ENCODE assay signal across 16 cellular contexts in the genomic region with DNA sequence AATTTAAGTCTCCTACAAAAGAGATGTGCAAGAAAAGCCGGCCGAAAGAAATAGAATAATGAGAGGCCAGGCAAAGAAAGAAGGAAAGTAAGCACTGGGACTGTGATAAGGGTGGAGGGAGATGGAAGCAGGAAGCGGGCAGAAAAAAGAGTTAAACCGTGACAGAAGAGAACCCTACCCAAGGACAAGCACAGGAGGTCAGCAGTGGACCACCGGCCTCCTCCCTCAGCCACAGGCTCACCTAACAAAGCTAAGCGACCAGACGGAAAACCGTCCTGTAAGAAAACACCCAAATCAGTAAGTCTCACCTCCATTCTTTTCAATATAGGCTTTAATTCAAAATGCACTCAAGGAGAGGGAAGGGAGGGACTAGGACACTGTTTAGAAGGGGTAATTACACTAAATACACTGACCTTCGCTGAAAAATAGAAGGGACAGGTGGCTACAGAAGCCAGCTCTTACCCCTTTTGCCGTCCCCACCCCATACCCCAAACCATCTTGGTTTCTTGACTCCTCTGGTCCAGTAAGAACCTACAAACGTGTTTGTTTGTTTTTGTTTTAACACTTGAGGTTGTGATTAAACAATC. TPM values are rescaled to one million over a fixed set of nuclear protein-coding genes. Genes with fewer than 3 reads are reported as not detected.
DNase-seq lines count a peak whose midpoint lies in the region; ATAC-seq, FAIRE-seq and TF ChIP-seq lines count a peak whose summit lies in the region.
"Had no signal": no experiment of that assay in that cellular context is flagged by ENCODE, and none has a peak within 500 bp of the region (broad histone marks: within the 10 kb centered on the region; RNA-seq: fewer than 3 reads in every experiment).

No MANE protein-coding gene starts in this region.

- intact Hi-C loops in Right ventricle myocardium inferior (cut with DNase I): no loop called here
- intact Hi-C loops in K562 (cut with micrococcal nuclease): no loop called here

- in situ Hi-C loops in K562 (cut with MboI) (no loop called here), brain microvascular endothelial cell (cut with HindIII; ENCODE audit: low pct_ligation_motif_present, low sequenced_read_pairs) (no loop called here)

- TF ChIP-seq POLR2A in K562 (conservative IDR thresholded peaks at IDR 0.05): no peak

- peaks cover 0 to 5% of the 10 kb centered on the region in 2 donors for H3K27me3 ChIP-seq in right atrium auricular region
- peaks cover 26 to 50% of the 10 kb centered on the region in 2 experiments for H3K27me3 ChIP-seq in K562 (ENCODE audit: control insufficient read depth in 2 of 2, insufficient read depth in 2 of 2, low read length in 2 of 2)
- H3K27me3 ChIP-seq in brain microvascular endothelial cell (replicated peaks): peaks cover 39% of the 10 kb centered on the region
- H3K27me3 ChIP-seq: ovary had no signal

- no TSS peak for BruUV-seq in K562 (replicated peaks; lab: Mats Ljungman, UMichigan)

- no peak for TF ChIP-seq EP300 in K562 (IDR thresholded peaks at IDR 0.05; ENCODE audit: low read length)

- no peak for FAIRE-seq in K562 (lab: Jason Lieb, UNC)

- no peaks in the 10 kb centered on the region for H3K9me3 ChIP-seq in right atrium auricular region
- no peaks in the 10 kb centered on the region for H3K9me3 ChIP-seq in K562 (replicated peaks; ENCODE audit: control insufficient read depth, insufficient read depth, low read depth, low read length)
- H3K9me3 ChIP-seq: ovary, thoracic aorta had no signal

- CTCF ChIA-PET in K562 (lab: Yijun Ruan, JAX; ENCODE audit: low intra/inter-chr PET ratio): no interaction called here

- H3K36me3 ChIP-seq in right atrium auricular region (no peaks in the 10 kb centered on the region), K562 (ENCODE audit: control insufficient read depth, insufficient read depth, low read length) (no peaks in the 10 kb centered on the region), brain microvascular endothelial cell (replicated peaks) (no peaks in the 10 kb centered on the region)
- H3K36me3 ChIP-seq: ovary, thoracic aorta had no signal

- peaks cover 0 to 11% of the 10 kb centered on the region in 2 donors for H3K4me1 ChIP-seq in right atrium auricular region
- H3K4me1 ChIP-seq in K562 (replicated peaks in 1 of 2; ENCODE audit: control insufficient read depth in 2 of 2, insufficient read depth in 2 of 2, low read length in 2 of 2): peaks cover 2 to 19% of the 10 kb centered on the region in 2 experiments; a peak in 4 of 5 replicates

- TF ChIP-seq RAD21 in K562 (CRISPR knock-in tag; conservative IDR thresholded peaks at IDR 0.05 in 1 of 2, IDR thresholded peaks at IDR 0.05 in 1 of 2): peak in 1 of 2 experiments; percentile 37; a peak in 2 of 4 replicates

- TF ChIP-seq CTCF in right atrium auricular region (IDR thresholded peaks at IDR 0.05): no peak
- TF ChIP-seq CTCF in K562 (IDR thresholded peaks at IDR 0.05 in 2 of 3, conservative IDR thresholded peaks at IDR 0.05 in 1 of 3; ENCODE audit: insufficient read depth in 2 of 3, low read depth in 1 of 3, low read length in 3 of 3): 0 out of 6 replicates have a peak, but pooled peaks of 1 of the 3 experiments have one; percentile 5
- TF ChIP-seq CTCF in brain microvascular endothelial cell (IDR thresholded peaks at IDR 0.05; ENCODE audit: low read depth, low read length, missing control alignments): no peak

- no peak overlapping the region for H3K9ac ChIP-seq in K562 (ENCODE audit: insufficient read depth in 1 of 2, low read depth in 2 of 2, low read length in 2 of 2)

- whole genome bisulfite sequencing in K562 (ENCODE audit: insufficient coverage, low coverage, missing lambda C conversion rate): 10% methylated on average over 9 of the region's 11 CpGs

- no peaks in the 10 kb centered on the region for H3K79me2 ChIP-seq in K562 (ENCODE audit: control insufficient read depth, insufficient read depth, low read length)

- DNase-seq in right atrium auricular region (ENCODE audit: low spot score) (no peak), Right ventricle myocardium inferior (ENCODE audit: missing footprints) (no peak), K562 (ENCODE audit: extremely low read depth in 1 of 4, low spot score in 3 of 4) (peak in 1 of 4 experiments; percentile 9), left kidney (ENCODE audit: low read depth, low spot score) (peak; percentile 59), brain microvascular endothelial cell (no peak)
- DNase-seq: activated CD8-positive, alpha-beta memory T cell treated with anti-CD3 and anti-CD28 coated beads, Interleukin-2, amount 50 U/mL, for 4 hours; amniotic stem cell; DMS53; MM.1S; SHP77 treated with DMSO at 0.1 percent for 48 hours; stimulated activated CD4-positive, alpha-beta T cell treated with anti-CD3 and anti-CD28 coated beads, Interleukin-15, amount 100 ng/mL, for 24 hours had no signal

- POLR2A ChIA-PET in K562 (lab: Yijun Ruan, JAX): interaction anchor here (0.6 to 1.0 kb wide), 2 partner anchors 12 to 14 kb away, joined by 3 to 4 read pairs; no protein-coding TSS in a partner anchor

- H3K9me1 ChIP-seq in K562 (ENCODE audit: control insufficient read depth, insufficient read depth, low read length): no peaks in the 10 kb centered on the region

- H3K4me3 ChIP-seq in right atrium auricular region (peak overlapping the region; percentile 65 to 66), K562 (no peak overlapping the region), brain microvascular endothelial cell (ENCODE audit: low read depth, low read length) (no peak overlapping the region)

- H4K20me1 ChIP-seq in K562 (replicated peaks; ENCODE audit: control insufficient read depth, insufficient read depth, low read length): no peaks in the 10 kb centered on the region

- no peak overlapping the region for H2AFZ ChIP-seq in K562 (ENCODE audit: low read depth, low read length)

- ATAC-seq in Right ventricle myocardium inferior (no peak), K562 (peak; percentile 47), GM21786 (IDR thresholded peaks at IDR 0.05; ENCODE audit: unreplicated experiment) (no peak), GM21381 (IDR thresholded peaks at IDR 0.05; ENCODE audit: unreplicated experiment) (no peak), HG02852 (IDR thresholded peaks at IDR 0.05; ENCODE audit: unreplicated experiment) (no peak)

- H3K27ac ChIP-seq in right atrium auricular region: peak overlapping the region in 1 of 2 donors; percentile 74
- no peak overlapping the region for H3K27ac ChIP-seq in K562 (ENCODE audit: extremely low read depth, low read depth, low read length)
- no peak overlapping the region for H3K27ac ChIP-seq in brain microvascular endothelial cell
- H3K27ac ChIP-seq: ovary, thoracic aorta had no signal

- no peak overlapping the region for H3K4me2 ChIP-seq in K562 (ENCODE audit: insufficient read depth, low read length)

TF ChIP-seq in K562, 482 proteins besides CTCF, POLR2A, EP300 and RAD21 (continues in another document):
- TF ChIP-seq SMAD3 (CRISPR knock-in tag; conservative IDR thresholded peaks at IDR 0.05): no peak
- TF ChIP-seq ZNF707 (CRISPR knock-in tag; conservative IDR thresholded peaks at IDR 0.05): no peak
- TF ChIP-seq, protein P1, sequence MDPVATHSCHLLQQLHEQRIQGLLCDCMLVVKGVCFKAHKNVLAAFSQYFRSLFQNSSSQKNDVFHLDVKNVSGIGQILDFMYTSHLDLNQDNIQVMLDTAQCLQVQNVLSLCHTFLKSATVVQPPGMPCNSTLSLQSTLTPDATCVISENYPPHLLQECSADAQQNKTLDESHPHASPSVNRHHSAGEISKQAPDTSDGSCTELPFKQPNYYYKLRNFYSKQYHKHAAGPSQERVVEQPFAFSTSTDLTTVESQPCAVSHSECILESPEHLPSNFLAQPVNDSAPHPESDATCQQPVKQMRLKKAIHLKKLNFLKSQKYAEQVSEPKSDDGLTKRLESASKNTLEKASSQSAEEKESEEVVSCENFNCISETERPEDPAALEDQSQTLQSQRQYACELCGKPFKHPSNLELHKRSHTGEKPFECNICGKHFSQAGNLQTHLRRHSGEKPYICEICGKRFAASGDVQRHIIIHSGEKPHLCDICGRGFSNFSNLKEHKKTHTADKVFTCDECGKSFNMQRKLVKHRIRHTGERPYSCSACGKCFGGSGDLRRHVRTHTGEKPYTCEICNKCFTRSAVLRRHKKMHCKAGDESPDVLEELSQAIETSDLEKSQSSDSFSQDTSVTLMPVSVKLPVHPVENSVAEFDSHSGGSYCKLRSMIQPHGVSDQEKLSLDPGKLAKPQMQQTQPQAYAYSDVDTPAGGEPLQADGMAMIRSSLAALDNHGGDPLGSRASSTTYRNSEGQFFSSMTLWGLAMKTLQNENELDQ (CRISPR knock-in tag; IDR thresholded peaks at IDR 0.05; ENCODE audit: borderline replicate concordance): no peak
- TF ChIP-seq ZKSCAN1 (IDR thresholded peaks at IDR 0.05; ENCODE audit: low read depth, low read length): no peak
- no peak for TF ChIP-seq CCNT2 (IDR thresholded peaks at IDR 0.05; ENCODE audit: borderline replicate concordance, extremely low read depth, insufficient read length, low read depth, low read length)
- TF ChIP-seq, protein P2, sequence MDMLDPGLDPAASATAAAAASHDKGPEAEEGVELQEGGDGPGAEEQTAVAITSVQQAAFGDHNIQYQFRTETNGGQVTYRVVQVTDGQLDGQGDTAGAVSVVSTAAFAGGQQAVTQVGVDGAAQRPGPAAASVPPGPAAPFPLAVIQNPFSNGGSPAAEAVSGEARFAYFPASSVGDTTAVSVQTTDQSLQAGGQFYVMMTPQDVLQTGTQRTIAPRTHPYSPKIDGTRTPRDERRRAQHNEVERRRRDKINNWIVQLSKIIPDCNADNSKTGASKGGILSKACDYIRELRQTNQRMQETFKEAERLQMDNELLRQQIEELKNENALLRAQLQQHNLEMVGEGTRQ (CRISPR knock-in tag; IDR thresholded peaks at IDR 0.05): no peak

RNA-seq across cellular contexts. Expression of a gene that starts 1.9 kb away (rescaled TPM):
- total RNA-seq in right atrium auricular region (1 to 10 TPM; 2.4 to 3.7 TPM), Right ventricle myocardium inferior (0.08 TPM), K562 (2014; rRNA removed) (not detected in 2 replicates), K562 (2014; rRNA removed; fragmentation: Illumina TruSeq; extraction: Trizol) (not detected in 2 replicates), K562 (2015; rRNA removed; fragmentation: Illumina TruSeq; extraction: Trizol) (not detected in 2 replicates), K562 (2021) (not detected in 2 replicates)
- total RNA-seq in K562 (2011; cell fraction: chromatin; rRNA removed; ENCODE audit: low replicate concordance): 0.07 TPM in 1 of 2 replicates, not detected in the other
- total RNA-seq in K562 (2011; cell fraction: nucleolus; rRNA removed): under 0.01 and 0.13 TPM in 2 replicates
- 0.15 TPM in 2 replicates for total RNA-seq in K562 (2011; cell fraction: nucleoplasm; rRNA removed)
- polyA plus RNA-seq in K562 (2011; rRNA removed) (0.01 and 0.05 TPM in 2 replicates), K562 (2014; fragmentation: Illumina TruSeq; extraction: Trizol) (not detected in 2 replicates), K562 (2014; fragmentation: Nextera tagmentation; extraction: Ambion mirVana) (not detected), K562 (2014; rRNA removed) (not detected in 2 replicates)
- polyA plus RNA-seq in K562 (2011; cell fraction: cytosol; rRNA removed): 0.01 and 0.12 TPM in 2 replicates
- 0.04 and 0.08 TPM in 2 replicates for polyA plus RNA-seq in K562 (2011; cell fraction: nucleus; rRNA removed)
- 0.07 and 0.11 TPM in 2 replicates for polyA plus RNA-seq in K562 (2012)
- 0.09 TPM in 1 of 2 replicates, not detected in the other for polyA minus RNA-seq in K562 (2011; rRNA and poly(A)+ RNA removed)
- 0.46 TPM in 1 of 2 replicates, not detected in the other for polyA minus RNA-seq in K562 (2011; cell fraction: cytosol; rRNA and poly(A)+ RNA removed)
- 0.13 and 0.67 TPM in 2 replicates for polyA minus RNA-seq in K562 (2011; cell fraction: nucleus; rRNA and poly(A)+ RNA removed)

Comparison
In these comparisons a context has a peak if more than half of its experiments do, and no peak if none do; other contexts are left out.
1. H3K4me3 ChIP-seq: peak in right atrium auricular region (2 of 2); none in K562 (single experiment) and brain microvascular endothelial cell (single experiment).